In genomic region chr22:31206460-31206859, GRCh38 we compare ENCODE assay signal across 7 cellular contexts. TPM values are rescaled to one million over a fixed set of nuclear protein-coding genes. Genes with fewer than 3 reads are reported as not detected.
DNase-seq lines count a peak whose midpoint lies in the region; ATAC-seq and TF ChIP-seq lines count a peak whose summit lies in the region.
"Not testable (repeated sequence)": the region's sequence is repeated elsewhere in the genome, so short reads cannot be mapped to it uniquely, and the experiment has no call there.

No MANE protein-coding gene starts in this region.

- TF ChIP-seq POLR2A in breast epithelium (IDR thresholded peaks at IDR 0.05); stomach (IDR thresholded peaks at IDR 0.05): not testable (repeated sequence)

- CTCF ChIA-PET in CD4-positive, alpha-beta memory T cell (lab: Charles Lee; ENCODE audit: partially characterized antibody) = interaction anchor here (1.8 kb wide), 2 partner anchors 67 to 107 kb away, joined by 4 to 10 read pairs; no protein-coding TSS in a partner anchor
- CTCF ChIA-PET in Panc1 (lab: Charles Lee) = not testable (repeated sequence)

- not testable (repeated sequence) for H3K9me3 Mint-ChIP-seq in CD4-positive, alpha-beta memory T cell; activated T-helper 17 cell treated with anti-CD3 and anti-CD28 coated beads, Interleukin-2, amount 50 U/mL, for 72 hours; mesothelial cell of epicardium

- H3K36me3 ChIP-seq in CD4-positive, alpha-beta memory T cell (ENCODE audit: insufficient read depth, low read length); Panc1 (ENCODE audit: control insufficient read depth, insufficient read depth, low read length); breast epithelium; cardiac muscle cell: not testable (repeated sequence)
- peaks cover 15 to 58% (median 46%) of the 10 kb centered on the region in 4 donors for H3K36me3 ChIP-seq in stomach

- peak overlapping the region in 6 of 7 donors; percentile 29 to 75 (median 68) for H3K27ac Mint-ChIP-seq in CD4-positive, alpha-beta memory T cell
- H3K27ac Mint-ChIP-seq in activated T-helper 17 cell treated with anti-CD3 and anti-CD28 coated beads, Interleukin-2, amount 50 U/mL, for 72 hours = peak overlapping the region; percentile 72
- peak overlapping the region; percentile 82 for H3K27ac Mint-ChIP-seq in mesothelial cell of epicardium

- peaks cover 13 to 36% of the 10 kb centered on the region in 2 donors for H3K36me3 Mint-ChIP-seq in CD4-positive, alpha-beta memory T cell
- H3K36me3 Mint-ChIP-seq in activated T-helper 17 cell treated with anti-CD3 and anti-CD28 coated beads, Interleukin-2, amount 50 U/mL, for 72 hours (ENCODE audit: low read depth) = peaks cover 33% of the 10 kb centered on the region
- H3K36me3 Mint-ChIP-seq in mesothelial cell of epicardium = peaks cover 21% of the 10 kb centered on the region

- H3K4me1 Mint-ChIP-seq in CD4-positive, alpha-beta memory T cell = peaks cover 19 to 25% (median 20%) of the 10 kb centered on the region in 4 donors
- peaks cover 21% of the 10 kb centered on the region for H3K4me1 Mint-ChIP-seq in activated T-helper 17 cell treated with anti-CD3 and anti-CD28 coated beads, Interleukin-2, amount 50 U/mL, for 72 hours
- peaks cover 23% of the 10 kb centered on the region for H3K4me1 Mint-ChIP-seq in mesothelial cell of epicardium

- peaks cover 19% of the 10 kb centered on the region for H3K4me1 ChIP-seq in CD4-positive, alpha-beta memory T cell (ENCODE audit: insufficient read depth, low read length)
- not testable (repeated sequence) for H3K4me1 ChIP-seq in Panc1 (ENCODE audit: control insufficient read depth, insufficient read depth, low read length); breast epithelium; cardiac muscle cell (ENCODE audit: low read depth)
- H3K4me1 ChIP-seq in stomach = peaks cover 9 to 34% (median 23%) of the 10 kb centered on the region in 4 donors

- H3K27me3 Mint-ChIP-seq in CD4-positive, alpha-beta memory T cell; activated T-helper 17 cell treated with anti-CD3 and anti-CD28 coated beads, Interleukin-2, amount 50 U/mL, for 72 hours; mesothelial cell of epicardium (ENCODE audit: low read depth): not testable (repeated sequence)

- not testable (repeated sequence) for H3K4me3 Mint-ChIP-seq in CD4-positive, alpha-beta memory T cell; activated T-helper 17 cell treated with anti-CD3 and anti-CD28 coated beads, Interleukin-2, amount 50 U/mL, for 72 hours; mesothelial cell of epicardium

- H3K27ac ChIP-seq in CD4-positive, alpha-beta memory T cell (ENCODE audit: low read depth, low read length); Panc1 (ENCODE audit: low read length): not testable (repeated sequence)
- peak overlapping the region; percentile 60 to 86 for H3K27ac ChIP-seq in breast epithelium
- H3K27ac ChIP-seq in cardiac muscle cell = peak overlapping the region; percentile 69
- H3K27ac ChIP-seq in stomach = peak overlapping the region in 4 of 5 donors; percentile 20 to 36 (median 28)

- not testable (repeated sequence) for H3K4me3 ChIP-seq in CD4-positive, alpha-beta memory T cell (ENCODE audit: low read length in 2 of 2); Panc1 (ENCODE audit: low read depth in 2 of 2, low read length in 2 of 2); breast epithelium; cardiac muscle cell; stomach

- POLR2A ChIA-PET in CD4-positive, alpha-beta memory T cell (lab: Charles Lee; ENCODE audit: partially characterized antibody) = interaction anchor here (1.1 kb wide), 1 partner anchor 71 kb away, joined by 3 read pairs; no protein-coding TSS in a partner anchor
- POLR2A ChIA-PET in Panc1 (lab: Charles Lee) = interaction anchor here (0.6 kb wide), 2 partner anchors 14 to 15 kb away, joined by 3 to 4 read pairs; no protein-coding TSS in a partner anchor

- ATAC-seq in Panc1; activated T-helper 17 cell treated with anti-CD3 and anti-CD28 coated beads, Interleukin-2, amount 50 U/mL, for 72 hours (replicated peaks): not testable (repeated sequence)

- not testable (repeated sequence) for H3K9me3 ChIP-seq in CD4-positive, alpha-beta memory T cell (ENCODE audit: control insufficient read depth in 1 of 2, low read length in 2 of 2); Panc1 (ENCODE audit: control insufficient read depth, insufficient read depth, low read depth, low read length); breast epithelium; cardiac muscle cell (ENCODE audit: low read depth); stomach

- in situ Hi-C loops in Panc1 (cut with HindIII; ENCODE audit: low pct_unique_long_range_greater_than_20kb, low sequenced_read_pairs) = not testable (repeated sequence)

- not testable (repeated sequence) for H3K27me3 ChIP-seq in CD4-positive, alpha-beta memory T cell (ENCODE audit: insufficient read depth, low read length); Panc1 (ENCODE audit: control insufficient read depth, insufficient read depth, low read length); breast epithelium; cardiac muscle cell; stomach

- 35 to 60% (median 46%) methylated on average over 3 of the region's 3 CpGs for WGBS in stomach, 5 donors

- intact Hi-C loops in CD4-positive, alpha-beta memory T cell (cut with micrococcal nuclease); Panc1 (cut with micrococcal nuclease; ENCODE audit: unreplicated experiment); breast epithelium (cut with DNase I; ENCODE audit: low total_unique reads); stomach (cut with DNase I; ENCODE audit: low total_unique reads): not testable (repeated sequence)

- not testable (repeated sequence) for TF ChIP-seq CTCF in Panc1 (IDR thresholded peaks at IDR 0.05); breast epithelium (IDR thresholded peaks at IDR 0.05); cardiac muscle cell (IDR thresholded peaks at IDR 0.05; ENCODE audit: low read depth, low read length); mesothelial cell of epicardium (IDR thresholded peaks at IDR 0.05; ENCODE audit: unreplicated experiment); stomach (IDR thresholded peaks at IDR 0.05)

- TSS peak; percentile 69 for BruUV-seq in Panc1 (replicated peaks; lab: Mats Ljungman, UMichigan)

- DNase-seq in CD4-positive, alpha-beta memory T cell; Panc1 (ENCODE audit: low read depth, low spot score); breast epithelium (ENCODE audit: low spot score in 2 of 2); cardiac muscle cell (ENCODE audit: low read depth in 1 of 2, low spot score in 1 of 2); mesothelial cell of epicardium (ENCODE audit: low spot score in 2 of 2, unreplicated experiment in 2 of 2); stomach: not testable (repeated sequence)

- TF ChIP-seq EP300 in stomach (IDR thresholded peaks at IDR 0.05) = not testable (repeated sequence)

RNA-seq across cellular contexts. Expression of gene LIMK2, which starts 5.6 kb away (rescaled TPM):
- 10 to 100 TPM; 32.2 to 33.2 TPM for total RNA-seq in CD4-positive, alpha-beta memory T cell
- polyA plus RNA-seq in CD4-positive, alpha-beta memory T cell = 10 to 100 TPM; 12.3 to 26.8 TPM
- total RNA-seq in Panc1 (2021; ENCODE audit: unreplicated experiment) (12.6 TPM), breast epithelium (100 to 1,000 TPM in 2 of 3 donors, 1 to 10 TPM in 1; 6.9 to 146 (median 135) TPM), cardiac muscle cell (29.4 and 32.8 TPM in 2 replicates), mesothelial cell of epicardium (109 to 121 TPM (median 117 TPM) in 3 replicates), stomach (100 to 1,000 TPM in 3 of 5 donors, 10 to 100 TPM in 2; 96.3 to 541 (median 124) TPM)
- polyA plus RNA-seq in Panc1 (2012; ENCODE audit: insufficient read length) = 10.7 TPM
- total RNA-seq in activated T-helper 17 cell treated with anti-CD3 and anti-CD28 coated beads, Interleukin-2, amount 50 U/mL, for 72 hours = 10 to 100 TPM; 59.5 to 61.4 TPM
- polyA plus RNA-seq in cardiac muscle cell (23.2 and 31.4 TPM in 2 replicates), stomach (10 to 100 TPM; 19.9 to 26.6 (median 24.0) TPM)

RNA-seq across cellular contexts. Expression of gene RNF185, which starts 46.5 kb away (rescaled TPM):
- total RNA-seq in CD4-positive, alpha-beta memory T cell = 10 to 100 TPM; 31.5 to 31.7 TPM
- 10 to 100 TPM; 24.1 to 27.1 TPM for polyA plus RNA-seq in CD4-positive, alpha-beta memory T cell
- 23.5 TPM for total RNA-seq in Panc1 (2021; ENCODE audit: unreplicated experiment)
- 25.4 TPM for polyA plus RNA-seq in Panc1 (2012; ENCODE audit: insufficient read length)
- total RNA-seq in activated T-helper 17 cell treated with anti-CD3 and anti-CD28 coated beads, Interleukin-2, amount 50 U/mL, for 72 hours = 10 to 100 TPM; 19.3 to 24.6 TPM
- total RNA-seq in breast epithelium = 10 to 100 TPM; 32.8 to 42.6 (median 38.3) TPM
- total RNA-seq in cardiac muscle cell = 20.5 and 26.9 TPM in 2 replicates
- polyA plus RNA-seq in cardiac muscle cell = 30.1 and 30.3 TPM in 2 replicates
- total RNA-seq in mesothelial cell of epicardium = 27.4 to 28.6 TPM (median 27.8 TPM) in 3 replicates
- total RNA-seq in stomach = 10 to 100 TPM in 4 of 5 donors, 1 to 10 TPM in 1; 3.5 to 35.7 (median 24.4) TPM
- polyA plus RNA-seq in stomach = 10 to 100 TPM; 18.9 to 25.4 (median 19.2) TPM
